In genomic region chr7:80063855-80064254, GRCh38 we compare ENCODE assay signal across 21 cellular contexts.
"Had no signal": no experiment of that assay in that cellular context is flagged by ENCODE, and none has a peak within 500 bp of the region (broad histone marks: within the 10 kb centered on the region; RNA-seq: fewer than 3 reads in every experiment).

No MANE protein-coding gene starts in this region.

- H3K4me3 Mint-ChIP-seq: activated naive CD8-positive, alpha-beta T cell; activated T-cell treated with anti-CD3 and anti-CD28 coated beads, Interleukin-2, amount 50 U/mL, for 24 hours; activated T-helper 17 cell treated with anti-CD3 and anti-CD28 coated beads, Interleukin-2, amount 50 U/mL, for 72 hours; endodermal cell; immature natural killer cell; stimulated activated memory B cell treated with anti-CD40 and anti-IgM and Interleukin-4, amounts not matched to agents 10 μg/mL and 1 μg/mL and 100 μg/mL, for 72 hours; T-helper 2 cell treated with Interferon-gamma antibody and Interleukin-4, amounts not matched to agents 5 μg/mL and 100 μg/mL, for 36 hours had no signal

- H3K4me1 Mint-ChIP-seq: activated T-helper 17 cell treated with anti-CD3 and anti-CD28 coated beads, Interleukin-2, amount 50 U/mL, for 72 hours; endodermal cell; immature natural killer cell; stimulated activated memory B cell treated with anti-CD40 and anti-IgM and Interleukin-4, amounts not matched to agents 10 μg/mL and 1 μg/mL and 100 μg/mL, for 72 hours had no signal

- H3K27ac Mint-ChIP-seq: activated naive CD8-positive, alpha-beta T cell; activated T-cell treated with anti-CD3 and anti-CD28 coated beads, Interleukin-2, amount 50 U/mL, for 24 hours; activated T-helper 17 cell treated with anti-CD3 and anti-CD28 coated beads, Interleukin-2, amount 50 U/mL, for 72 hours; endodermal cell; immature natural killer cell; stimulated activated memory B cell treated with anti-CD40 and anti-IgM and Interleukin-4, amounts not matched to agents 10 μg/mL and 1 μg/mL and 100 μg/mL, for 72 hours; T-helper 2 cell treated with Interferon-gamma antibody and Interleukin-4, amounts not matched to agents 5 μg/mL and 100 μg/mL, for 36 hours had no signal

- DNase-seq: activated CD4-positive, alpha-beta T cell treated with anti-CD3 and anti-CD28 coated beads for 1 hour; activated CD8-positive, alpha-beta memory T cell treated with anti-CD3 and anti-CD28 coated beads for 24 hours; activated CD8-positive, alpha-beta memory T cell treated with anti-CD3 and anti-CD28 coated beads, Interleukin-2, amount 50 U/mL, for 4 hours; activated T-cell treated with anti-CD3 and anti-CD28 coated beads, Interleukin-2, amount 50 U/mL, for 24 hours; endodermal cell; immature natural killer cell; left ventricle myocardium superior; mammary epithelial cell; occipital lobe; posterior cingulate gyrus; right lobe of liver; small intestine; stimulated activated CD4-positive, alpha-beta T cell treated with anti-CD3 and anti-CD28 coated beads, Interleukin-15, amount 100 ng/mL, for 24 hours; testis; upper lobe of left lung; WERI-Rb-1 had no signal

- H3K36me3 Mint-ChIP-seq: activated naive CD8-positive, alpha-beta T cell; stimulated activated memory B cell treated with anti-CD40 and anti-IgM and Interleukin-4, amounts not matched to agents 10 μg/mL and 1 μg/mL and 100 μg/mL, for 72 hours had no signal

- H3K27me3 Mint-ChIP-seq: activated naive CD8-positive, alpha-beta T cell; activated T-cell treated with anti-CD3 and anti-CD28 coated beads, Interleukin-2, amount 50 U/mL, for 24 hours; activated T-helper 17 cell treated with anti-CD3 and anti-CD28 coated beads, Interleukin-2, amount 50 U/mL, for 72 hours; stimulated activated memory B cell treated with anti-CD40 and anti-IgM and Interleukin-4, amounts not matched to agents 10 μg/mL and 1 μg/mL and 100 μg/mL, for 72 hours had no signal

- ATAC-seq: activated T-helper 17 cell treated with anti-CD3 and anti-CD28 coated beads, Interleukin-2, amount 50 U/mL, for 72 hours; left ventricle myocardium superior; right lobe of liver; stimulated activated memory B cell treated with anti-CD40 and anti-IgM and Interleukin-4, amounts not matched to agents 10 μg/mL and 1 μg/mL and 100 μg/mL, for 72 hours had no signal

- FAIRE-seq: bronchial epithelial cell had no signal
